9 cellular contexts compared by ENCODE assay signal in genomic region chr14:64507376-64508156, GRCh38. TPM values are rescaled to one million over a fixed set of nuclear protein-coding genes. Genes with fewer than 3 reads are reported as not detected.
DNase-seq lines count a peak whose midpoint lies in the region; TF ChIP-seq lines count a peak whose summit lies in the region.
"Had no signal": no experiment of that assay in that cellular context is flagged by ENCODE, and none has a peak within 500 bp of the region (broad histone marks: within the 10 kb centered on the region; RNA-seq: fewer than 3 reads in every experiment).

No MANE protein-coding gene starts in this region.

- H3K27ac ChIP-seq in coronary artery = no peak overlapping the region

- in situ Hi-C loops in GM13976 (cut with MboI; ENCODE audit: low sequenced_read_pairs, unreplicated experiment) = no loop called here

- DNase-seq in GM03348 (ENCODE audit: low spot score) (peak; percentile 20), OCI-M1 (lab: John Stamatoyannopoulos, UW) (peak; percentile 40), coronary artery (ENCODE audit: low spot score) (no peak), skeletal muscle cell (ENCODE audit: low read depth) (no peak), GM13976 (ENCODE audit: low spot score) (no peak), KG1 (lab: John Stamatoyannopoulos, UW) (no peak), posterior vena cava (ENCODE audit: low spot score) (no peak), mucosa of gallbladder (ENCODE audit: low spot score) (no peak)
- DNase-seq: NCI-H748 treated with DMSO at 0.1 percent for 48 hours had no signal

- TF ChIP-seq CTCF in coronary artery (IDR thresholded peaks at IDR 0.05) = no peak
- no peak for TF ChIP-seq CTCF in GM13976 (IDR thresholded peaks at IDR 0.05; ENCODE audit: borderline replicate concordance, control extremely low read depth, extremely low read depth, insufficient read depth, missing control alignments)

- H3K4me3 ChIP-seq in coronary artery (peak overlapping the region; percentile 10), skeletal muscle cell (ENCODE audit: low read depth, low read length) (peak overlapping the region; percentile 10)

- intact Hi-C loops in posterior vena cava (cut with DNase I) = no loop called here

RNA-seq across cellular contexts. Expression of gene ZBTB1, which starts 3.0 kb away (rescaled TPM):
- 10 to 100 TPM; 34.7 to 34.8 TPM for total RNA-seq in posterior vena cava
- total RNA-seq in mucosa of gallbladder = 38.5 TPM

RNA-seq across cellular contexts. Expression of gene ZBTB25, which starts 3.9 kb away (rescaled TPM):
- total RNA-seq in posterior vena cava (10 to 100 TPM; 13.3 to 14.1 TPM), mucosa of gallbladder (13.6 TPM)

RNA-seq across cellular contexts. Expression of gene HSPA2, which starts 33.0 kb away (rescaled TPM):
- 10 to 100 TPM; 32.7 to 49.0 TPM for total RNA-seq in posterior vena cava
- 16.2 TPM for total RNA-seq in mucosa of gallbladder

RNA-seq across cellular contexts. Expression of gene PPP1R36, which starts 42.2 kb away (rescaled TPM):
- under 1 TPM; 0.62 to 0.65 TPM for total RNA-seq in posterior vena cava
- total RNA-seq in mucosa of gallbladder = 3.2 TPM

RNA-seq across cellular contexts. Expression of gene AKAP5, which starts 42.3 kb away (rescaled TPM):
- total RNA-seq in posterior vena cava = 1 to 10 TPM; 2.4 to 3.1 TPM
- total RNA-seq in mucosa of gallbladder = 1.5 TPM

Comparison
In these comparisons a context has a peak if more than half of its experiments do, and no peak if none do; other contexts are left out.
1. DNase-seq: peak in GM03348 (single experiment) and OCI-M1 (single experiment); none in coronary artery (single experiment), skeletal muscle cell (single experiment), GM13976 (single experiment), KG1 (single experiment), posterior vena cava (single experiment) and mucosa of gallbladder (single experiment).